Comparison of ENCODE assay signal across 1 cellular context in genomic region chr11:107446822-107447431, GRCh38.
TF ChIP-seq lines count a peak whose summit lies in the region.

No MANE protein-coding gene starts in this region.

TF ChIP-seq in GM12878, 131 proteins besides CTCF, POLR2A, EP300 and RAD21 (continued from another document):
- TF ChIP-seq GABPA (IDR thresholded peaks at IDR 0.05; ENCODE audit: low read depth) = no peak
- TF ChIP-seq STAT3 (IDR thresholded peaks at IDR 0.05; ENCODE audit: low read depth, low read length) = no peak
- no peak for TF ChIP-seq TCF12 (IDR thresholded peaks at IDR 0.05; ENCODE audit: low read depth, low read length)
- TF ChIP-seq, protein P1, sequence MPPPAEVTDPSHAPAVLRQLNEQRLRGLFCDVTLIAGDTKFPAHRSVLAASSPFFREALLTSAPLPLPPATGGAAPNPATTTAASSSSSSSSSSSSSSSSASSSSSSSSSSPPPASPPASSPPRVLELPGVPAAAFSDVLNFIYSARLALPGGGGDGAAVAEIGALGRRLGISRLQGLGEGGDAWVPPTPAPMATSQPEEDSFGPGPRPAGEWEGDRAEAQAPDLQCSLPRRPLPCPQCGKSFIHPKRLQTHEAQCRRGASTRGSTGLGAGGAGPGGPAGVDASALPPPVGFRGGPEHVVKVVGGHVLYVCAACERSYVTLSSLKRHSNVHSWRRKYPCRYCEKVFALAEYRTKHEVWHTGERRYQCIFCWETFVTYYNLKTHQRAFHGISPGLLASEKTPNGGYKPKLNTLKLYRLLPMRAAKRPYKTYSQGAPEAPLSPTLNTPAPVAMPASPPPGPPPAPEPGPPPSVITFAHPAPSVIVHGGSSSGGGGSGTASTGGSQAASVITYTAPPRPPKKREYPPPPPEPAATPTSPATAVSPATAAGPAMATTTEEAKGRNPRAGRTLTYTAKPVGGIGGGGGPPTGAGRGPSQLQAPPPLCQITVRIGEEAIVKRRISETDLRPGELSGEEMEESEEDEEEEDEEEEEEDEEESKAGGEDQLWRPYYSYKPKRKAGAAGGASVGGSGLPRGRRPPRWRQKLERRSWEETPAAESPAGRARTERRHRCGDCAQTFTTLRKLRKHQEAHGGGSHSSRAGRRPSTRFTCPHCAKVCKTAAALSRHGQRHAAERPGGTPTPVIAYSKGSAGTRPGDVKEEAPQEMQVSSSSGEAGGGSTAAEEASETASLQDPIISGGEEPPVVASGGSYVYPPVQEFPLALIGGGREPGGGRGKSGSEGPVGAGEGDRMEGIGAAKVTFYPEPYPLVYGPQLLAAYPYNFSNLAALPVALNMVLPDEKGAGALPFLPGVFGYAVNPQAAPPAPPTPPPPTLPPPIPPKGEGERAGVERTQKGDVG (CRISPR knock-in tag; IDR thresholded peaks at IDR 0.05) = no peak
- TF ChIP-seq ATF7 (IDR thresholded peaks at IDR 0.05; ENCODE audit: low read depth) = no peak
- no peak for TF ChIP-seq JUNB (IDR thresholded peaks at IDR 0.05)
- TF ChIP-seq, protein P2, sequence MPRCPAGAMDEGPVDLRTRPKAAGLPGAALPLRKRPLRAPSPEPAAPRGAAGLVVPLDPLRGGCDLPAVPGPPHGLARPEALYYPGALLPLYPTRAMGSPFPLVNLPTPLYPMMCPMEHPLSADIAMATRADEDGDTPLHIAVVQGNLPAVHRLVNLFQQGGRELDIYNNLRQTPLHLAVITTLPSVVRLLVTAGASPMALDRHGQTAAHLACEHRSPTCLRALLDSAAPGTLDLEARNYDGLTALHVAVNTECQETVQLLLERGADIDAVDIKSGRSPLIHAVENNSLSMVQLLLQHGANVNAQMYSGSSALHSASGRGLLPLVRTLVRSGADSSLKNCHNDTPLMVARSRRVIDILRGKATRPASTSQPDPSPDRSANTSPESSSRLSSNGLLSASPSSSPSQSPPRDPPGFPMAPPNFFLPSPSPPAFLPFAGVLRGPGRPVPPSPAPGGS (IDR thresholded peaks at IDR 0.05; ENCODE audit: borderline replicate concordance, insufficient read depth, low read depth, low read length, poor library complexity, severe bottlenecking) = no peak
- TF ChIP-seq YY1 (IDR thresholded peaks at IDR 0.05; ENCODE audit: low read depth, low read length) = no peak
- TF ChIP-seq IRF5 (IDR thresholded peaks at IDR 0.05; ENCODE audit: borderline replicate concordance) = no peak
